ENCODE assay signal across 2 cellular contexts in the genomic region with DNA sequence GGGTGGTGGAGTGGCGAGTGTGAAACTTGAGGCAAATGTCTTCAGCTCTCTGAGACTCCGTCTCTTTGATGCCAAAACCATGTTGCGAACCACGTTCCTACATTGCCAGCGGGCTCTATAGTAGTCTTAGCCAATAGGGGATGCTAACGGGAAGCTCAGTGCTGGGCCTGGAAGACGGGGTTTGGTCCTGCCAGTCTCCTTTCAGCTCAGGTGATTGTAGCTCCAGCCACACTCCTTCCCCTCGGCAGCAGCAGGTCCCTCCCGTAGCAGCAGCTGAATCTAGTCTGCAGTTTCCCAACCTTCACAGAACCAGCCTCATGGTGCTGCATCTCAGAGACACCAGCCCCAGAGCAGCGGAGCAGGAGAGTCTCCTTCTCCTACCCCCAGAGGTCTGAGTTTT.
TF ChIP-seq lines count a peak whose summit lies in the region.

No MANE protein-coding gene starts in this region.

TF ChIP-seq in GM23338, 12 proteins besides CTCF, POLR2A, EP300 and RAD21 (continued from another document):
- TF ChIP-seq, protein P1, sequence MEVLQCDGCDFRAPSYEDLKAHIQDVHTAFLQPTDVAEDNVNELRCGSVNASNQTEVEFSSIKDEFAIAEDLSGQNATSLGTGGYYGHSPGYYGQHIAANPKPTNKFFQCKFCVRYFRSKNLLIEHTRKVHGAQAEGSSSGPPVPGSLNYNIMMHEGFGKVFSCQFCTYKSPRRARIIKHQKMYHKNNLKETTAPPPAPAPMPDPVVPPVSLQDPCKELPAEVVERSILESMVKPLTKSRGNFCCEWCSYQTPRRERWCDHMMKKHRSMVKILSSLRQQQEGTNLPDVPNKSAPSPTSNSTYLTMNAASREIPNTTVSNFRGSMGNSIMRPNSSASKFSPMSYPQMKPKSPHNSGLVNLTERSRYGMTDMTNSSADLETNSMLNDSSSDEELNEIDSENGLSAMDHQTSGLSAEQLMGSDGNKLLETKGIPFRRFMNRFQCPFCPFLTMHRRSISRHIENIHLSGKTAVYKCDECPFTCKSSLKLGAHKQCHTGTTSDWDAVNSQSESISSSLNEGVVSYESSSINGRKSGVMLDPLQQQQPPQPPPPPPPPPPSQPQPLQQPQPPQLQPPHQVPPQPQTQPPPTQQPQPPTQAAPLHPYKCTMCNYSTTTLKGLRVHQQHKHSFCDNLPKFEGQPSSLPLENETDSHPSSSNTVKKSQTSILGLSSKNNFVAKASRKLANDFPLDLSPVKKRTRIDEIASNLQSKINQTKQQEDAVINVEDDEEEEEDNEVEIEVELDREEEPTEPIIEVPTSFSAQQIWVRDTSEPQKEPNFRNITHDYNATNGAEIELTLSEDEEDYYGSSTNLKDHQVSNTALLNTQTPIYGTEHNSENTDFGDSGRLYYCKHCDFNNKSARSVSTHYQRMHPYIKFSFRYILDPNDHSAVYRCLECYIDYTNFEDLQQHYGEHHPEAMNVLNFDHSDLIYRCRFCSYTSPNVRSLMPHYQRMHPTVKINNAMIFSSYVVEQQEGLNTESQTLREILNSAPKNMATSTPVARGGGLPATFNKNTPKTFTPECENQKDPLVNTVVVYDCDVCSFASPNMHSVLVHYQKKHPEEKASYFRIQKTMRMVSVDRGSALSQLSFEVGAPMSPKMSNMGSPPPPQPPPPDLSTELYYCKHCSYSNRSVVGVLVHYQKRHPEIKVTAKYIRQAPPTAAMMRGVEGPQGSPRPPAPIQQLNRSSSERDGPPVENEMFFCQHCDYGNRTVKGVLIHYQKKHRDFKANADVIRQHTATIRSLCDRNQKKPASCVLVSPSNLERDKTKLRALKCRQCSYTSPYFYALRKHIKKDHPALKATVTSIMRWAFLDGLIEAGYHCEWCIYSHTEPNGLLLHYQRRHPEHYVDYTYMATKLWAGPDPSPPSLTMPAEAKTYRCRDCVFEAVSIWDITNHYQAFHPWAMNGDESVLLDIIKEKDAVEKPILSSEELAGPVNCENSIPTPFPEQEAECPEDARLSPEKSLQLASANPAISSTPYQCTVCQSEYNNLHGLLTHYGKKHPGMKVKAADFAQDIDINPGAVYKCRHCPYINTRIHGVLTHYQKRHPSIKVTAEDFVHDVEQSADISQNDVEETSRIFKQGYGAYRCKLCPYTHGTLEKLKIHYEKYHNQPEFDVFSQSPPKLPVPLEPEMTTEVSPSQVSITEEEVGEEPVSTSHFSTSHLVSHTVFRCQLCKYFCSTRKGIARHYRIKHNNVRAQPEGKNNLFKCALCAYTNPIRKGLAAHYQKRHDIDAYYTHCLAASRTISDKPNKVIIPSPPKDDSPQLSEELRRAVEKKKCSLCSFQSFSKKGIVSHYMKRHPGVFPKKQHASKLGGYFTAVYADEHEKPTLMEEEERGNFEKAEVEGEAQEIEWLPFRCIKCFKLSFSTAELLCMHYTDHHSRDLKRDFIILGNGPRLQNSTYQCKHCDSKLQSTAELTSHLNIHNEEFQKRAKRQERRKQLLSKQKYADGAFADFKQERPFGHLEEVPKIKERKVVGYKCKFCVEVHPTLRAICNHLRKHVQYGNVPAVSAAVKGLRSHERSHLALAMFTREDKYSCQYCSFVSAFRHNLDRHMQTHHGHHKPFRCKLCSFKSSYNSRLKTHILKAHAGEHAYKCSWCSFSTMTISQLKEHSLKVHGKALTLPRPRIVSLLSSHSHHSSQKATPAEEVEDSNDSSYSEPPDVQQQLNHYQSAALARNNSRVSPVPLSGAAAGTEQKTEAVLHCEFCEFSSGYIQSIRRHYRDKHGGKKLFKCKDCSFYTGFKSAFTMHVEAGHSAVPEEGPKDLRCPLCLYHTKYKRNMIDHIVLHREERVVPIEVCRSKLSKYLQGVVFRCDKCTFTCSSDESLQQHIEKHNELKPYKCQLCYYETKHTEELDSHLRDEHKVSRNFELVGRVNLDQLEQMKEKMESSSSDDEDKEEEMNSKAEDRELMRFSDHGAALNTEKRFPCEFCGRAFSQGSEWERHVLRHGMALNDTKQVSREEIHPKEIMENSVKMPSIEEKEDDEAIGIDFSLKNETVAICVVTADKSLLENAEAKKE (CRISPR knock-in tag; IDR thresholded peaks at IDR 0.05), result no peak
- no peak for TF ChIP-seq POLR2AphosphoS5 (IDR thresholded peaks at IDR 0.05; ENCODE audit: low read depth)
- TF ChIP-seq STAT1 (IDR thresholded peaks at IDR 0.05; ENCODE audit: unreplicated experiment), result no peak
- no peak for TF ChIP-seq REST (IDR thresholded peaks at IDR 0.05; ENCODE audit: unreplicated experiment)
- TF ChIP-seq NANOG (IDR thresholded peaks at IDR 0.05; ENCODE audit: borderline replicate concordance), result no peak
TF ChIP-seq in GM23338: peak in this region for 0.

TF ChIP-seq in WTC11, 78 proteins besides CTCF, POLR2A, EP300 and RAD21 (continued from another document):
- TF ChIP-seq, protein P2, sequence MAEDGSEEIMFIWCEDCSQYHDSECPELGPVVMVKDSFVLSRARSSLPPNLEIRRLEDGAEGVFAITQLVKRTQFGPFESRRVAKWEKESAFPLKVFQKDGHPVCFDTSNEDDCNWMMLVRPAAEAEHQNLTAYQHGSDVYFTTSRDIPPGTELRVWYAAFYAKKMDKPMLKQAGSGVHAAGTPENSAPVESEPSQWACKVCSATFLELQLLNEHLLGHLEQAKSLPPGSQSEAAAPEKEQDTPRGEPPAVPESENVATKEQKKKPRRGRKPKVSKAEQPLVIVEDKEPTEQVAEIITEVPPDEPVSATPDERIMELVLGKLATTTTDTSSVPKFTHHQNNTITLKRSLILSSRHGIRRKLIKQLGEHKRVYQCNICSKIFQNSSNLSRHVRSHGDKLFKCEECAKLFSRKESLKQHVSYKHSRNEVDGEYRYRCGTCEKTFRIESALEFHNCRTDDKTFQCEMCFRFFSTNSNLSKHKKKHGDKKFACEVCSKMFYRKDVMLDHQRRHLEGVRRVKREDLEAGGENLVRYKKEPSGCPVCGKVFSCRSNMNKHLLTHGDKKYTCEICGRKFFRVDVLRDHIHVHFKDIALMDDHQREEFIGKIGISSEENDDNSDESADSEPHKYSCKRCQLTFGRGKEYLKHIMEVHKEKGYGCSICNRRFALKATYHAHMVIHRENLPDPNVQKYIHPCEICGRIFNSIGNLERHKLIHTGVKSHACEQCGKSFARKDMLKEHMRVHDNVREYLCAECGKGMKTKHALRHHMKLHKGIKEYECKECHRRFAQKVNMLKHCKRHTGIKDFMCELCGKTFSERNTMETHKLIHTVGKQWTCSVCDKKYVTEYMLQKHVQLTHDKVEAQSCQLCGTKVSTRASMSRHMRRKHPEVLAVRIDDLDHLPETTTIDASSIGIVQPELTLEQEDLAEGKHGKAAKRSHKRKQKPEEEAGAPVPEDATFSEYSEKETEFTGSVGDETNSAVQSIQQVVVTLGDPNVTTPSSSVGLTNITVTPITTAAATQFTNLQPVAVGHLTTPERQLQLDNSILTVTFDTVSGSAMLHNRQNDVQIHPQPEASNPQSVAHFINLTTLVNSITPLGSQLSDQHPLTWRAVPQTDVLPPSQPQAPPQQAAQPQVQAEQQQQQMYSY (CRISPR knock-in tag; IDR thresholded peaks at IDR 0.05), result no peak
- no peak for TF ChIP-seq CREB1 (CRISPR knock-in tag; IDR thresholded peaks at IDR 0.05)
- TF ChIP-seq KAT7 (CRISPR knock-in tag; IDR thresholded peaks at IDR 0.05; ENCODE audit: borderline replicate concordance), result no peak
- TF ChIP-seq ELF4 (CRISPR knock-in tag; IDR thresholded peaks at IDR 0.05; ENCODE audit: low read depth), result no peak
- TF ChIP-seq GABPB1 (CRISPR knock-in tag; IDR thresholded peaks at IDR 0.05), result no peak
- TF ChIP-seq MAX (CRISPR knock-in tag; IDR thresholded peaks at IDR 0.05), result no peak
TF ChIP-seq in WTC11: peak in this region for 0.
